ENCODE assay signal across 13 cellular contexts in genomic region chr16:11683140-11683539, GRCh38. TPM values are rescaled to one million over a fixed set of nuclear protein-coding genes. Genes with fewer than 3 reads are reported as not detected.
A peak's percentile ranks its signal among the peaks of the same experiment; 100 is the strongest.
DNase-seq lines count a peak whose midpoint lies in the region; ATAC-seq, FAIRE-seq and TF ChIP-seq lines count a peak whose summit lies in the region.
"Had no signal": no experiment of that assay in that cellular context is flagged by ENCODE, and none has a peak within 500 bp of the region (broad histone marks: within the 10 kb centered on the region; RNA-seq: fewer than 3 reads in every experiment).

No MANE protein-coding gene starts in this region.

- H3K27ac ChIP-seq in heart right ventricle (peak overlapping the region in 7 of 10 donors; percentile 4 to 68 (median 38)), right cardiac atrium (ENCODE audit: low read length) (no peak overlapping the region), astrocyte (ENCODE audit: low read depth, low read length) (peak overlapping the region; percentile 72)
- H3K27ac ChIP-seq in naive thymus-derived CD4-positive, alpha-beta T cell (ENCODE audit: low read depth, low read length), result no peak overlapping the region
- H3K27ac ChIP-seq: VCaP had no signal

- H3K4me1 Mint-ChIP-seq in astrocyte (ENCODE audit: low read depth, unreplicated experiment) (peaks cover 25% of the 10 kb centered on the region), Caco-2 (ENCODE audit: low read depth, unreplicated experiment) (no peaks in the 10 kb centered on the region)
- peaks cover 27 to 59% (median 51%) of the 10 kb centered on the region in 7 donors for H3K4me1 Mint-ChIP-seq in naive thymus-derived CD4-positive, alpha-beta T cell

- H3K9me3 Mint-ChIP-seq in astrocyte (ENCODE audit: unreplicated experiment) (no peaks in the 10 kb centered on the region), Caco-2 (ENCODE audit: unreplicated experiment) (no peaks in the 10 kb centered on the region)
- H3K9me3 Mint-ChIP-seq in naive thymus-derived CD4-positive, alpha-beta T cell, result peaks cover 0 to 1% (median 0%) of the 10 kb centered on the region in 11 donors
- H3K9me3 Mint-ChIP-seq: central memory CD8-positive, alpha-beta T cell had no signal

- H3K4me3 ChIP-seq in heart right ventricle (no peak overlapping the region), right cardiac atrium (ENCODE audit: low read length) (no peak overlapping the region), astrocyte (ENCODE audit: insufficient read depth, low read depth, low read length) (no peak overlapping the region), Caco-2 (ENCODE audit: low read depth, low read length) (no peak overlapping the region)
- no peak overlapping the region for H3K4me3 ChIP-seq in naive thymus-derived CD4-positive, alpha-beta T cell (ENCODE audit: low read length)
- H3K4me3 ChIP-seq: MG63 had no signal

- peak overlapping the region; percentile 46 for H3K4me2 ChIP-seq in astrocyte (ENCODE audit: low read length)

- intact Hi-C loops in heart right ventricle (cut with DNase I), result no loop called here
- intact Hi-C loops in right cardiac atrium (cut with DNase I), result no loop called here
- intact Hi-C loops in naive thymus-derived CD4-positive, alpha-beta T cell (cut with micrococcal nuclease), result loop anchor here in 1 of 2 donors (2.0 kb wide), 1 partner anchor 14 kb away; the partner anchor contains the start of gene SNN
- intact Hi-C loops in Caco-2 (cut with micrococcal nuclease; ENCODE audit: unreplicated experiment), result no loop called here

- H3K27me3 ChIP-seq in heart right ventricle, result no peaks in the 10 kb centered on the region
- H3K27me3 ChIP-seq in right cardiac atrium (ENCODE audit: control insufficient read depth, insufficient read depth), result no peaks in the 10 kb centered on the region
- no peaks in the 10 kb centered on the region for H3K27me3 ChIP-seq in astrocyte (ENCODE audit: insufficient read depth, low read length)
- H3K27me3 ChIP-seq in naive thymus-derived CD4-positive, alpha-beta T cell (ENCODE audit: control insufficient read depth in 2 of 2, insufficient read depth in 2 of 2, low read length in 2 of 2), result no peaks in the 10 kb centered on the region
- H3K27me3 ChIP-seq in Caco-2 (replicated peaks; ENCODE audit: control insufficient read depth, insufficient read depth, low read length), result no peaks in the 10 kb centered on the region
- H3K27me3 ChIP-seq: MG63 had no signal

- H4K20me1 ChIP-seq in astrocyte (ENCODE audit: insufficient read depth, low read length), result peaks cover 73% of the 10 kb centered on the region

- 52 to 59% methylated on average over 11 of the region's 11 CpGs for WGBS in heart right ventricle, 2 donors
- 64% methylated on average over 11 of the region's 11 CpGs for WGBS in right cardiac atrium

- H3K79me2 ChIP-seq in astrocyte (ENCODE audit: insufficient read depth, low read length), result peaks cover 7% of the 10 kb centered on the region

- FAIRE-seq in astrocyte (lab: Jason Lieb, UNC), result no peak

- H2AFZ ChIP-seq in astrocyte (ENCODE audit: low read depth, low read length), result no peak overlapping the region

- H3K9me3 ChIP-seq in heart right ventricle, result no peaks in the 10 kb centered on the region
- no peaks in the 10 kb centered on the region for H3K9me3 ChIP-seq in right cardiac atrium (ENCODE audit: control insufficient read depth, low read length)
- H3K9me3 ChIP-seq in astrocyte (ENCODE audit: insufficient read depth, low read depth, low read length), result no peaks in the 10 kb centered on the region
- no peaks in the 10 kb centered on the region for H3K9me3 ChIP-seq in naive thymus-derived CD4-positive, alpha-beta T cell (ENCODE audit: control insufficient read depth in 2 of 3, low read length in 3 of 3)
- H3K9me3 ChIP-seq in Caco-2, result no peaks in the 10 kb centered on the region
- H3K9me3 ChIP-seq: MG63 had no signal

- DNase-seq in heart right ventricle (no peak), right cardiac atrium (no peak), astrocyte (ENCODE audit: low read depth) (no peak), LoVo (ENCODE audit: low spot score) (no peak), Caco-2 (no peak), kidney tubule cell (ENCODE audit: low spot score) (no peak), hypothalamus (lab: John Stamatoyannopoulos, UW) (no peak)
- DNase-seq in naive thymus-derived CD4-positive, alpha-beta T cell, result no peak
- DNase-seq: MG63, NCI-H2227 treated with DMSO at 0.1 percent for 48 hours had no signal

- CTCF ChIA-PET in naive thymus-derived CD4-positive, alpha-beta T cell (lab: Charles Lee), result no interaction called here
- CTCF ChIA-PET in Caco-2 (lab: Charles Lee), result no interaction called here

- ATAC-seq in heart right ventricle, result peak in 2 of 8 donors; percentile 18 to 31
- no peak for ATAC-seq in right cardiac atrium
- ATAC-seq in naive thymus-derived CD4-positive, alpha-beta T cell, result no peak
- ATAC-seq: Panc1 had no signal

- H3K36me3 Mint-ChIP-seq in astrocyte (ENCODE audit: low read depth, unreplicated experiment) (peaks cover 23% of the 10 kb centered on the region), Caco-2 (ENCODE audit: insufficient read depth, unreplicated experiment) (peaks cover 52% of the 10 kb centered on the region)
- H3K36me3 Mint-ChIP-seq in naive thymus-derived CD4-positive, alpha-beta T cell, result peaks cover 12 to 48% (median 27%) of the 10 kb centered on the region in 5 donors

- TF ChIP-seq CTCF in heart right ventricle (IDR thresholded peaks at IDR 0.05) (no peak), astrocyte (IDR thresholded peaks at IDR 0.05; ENCODE audit: insufficient read depth, low read depth, low read length) (no peak), Caco-2 (IDR thresholded peaks at IDR 0.05; ENCODE audit: insufficient read depth in 1 of 2, low read depth in 1 of 2, low read length in 1 of 2, severe bottlenecking in 1 of 2, unreplicated experiment in 1 of 2) (no peak)

- H3K9ac ChIP-seq in astrocyte (ENCODE audit: low read length), result peak overlapping the region; percentile 62

- POLR2A ChIA-PET in naive thymus-derived CD4-positive, alpha-beta T cell (lab: Charles Lee), result interaction anchor here (1.2 kb wide), 2 partner anchors 14 to 16 kb away, joined by 4 read pairs; no protein-coding TSS in a partner anchor
- POLR2A ChIA-PET in Caco-2 (lab: Charles Lee), result no interaction called here

- peak overlapping the region; percentile 43 for H3K27ac Mint-ChIP-seq in astrocyte (ENCODE audit: unreplicated experiment)
- H3K27ac Mint-ChIP-seq in naive thymus-derived CD4-positive, alpha-beta T cell, result peak overlapping the region in 8 of 9 donors; percentile 32 to 87 (median 61)
- H3K27ac Mint-ChIP-seq in Caco-2 (ENCODE audit: unreplicated experiment), result no peak overlapping the region

- BruUV-seq in Caco-2 (replicated peaks; lab: Mats Ljungman, UMichigan), result no TSS peak

- H3K4me1 ChIP-seq in heart right ventricle (peaks cover 15 to 79% (median 63%) of the 10 kb centered on the region in 9 donors), right cardiac atrium (ENCODE audit: control insufficient read depth, insufficient read depth, low read length) (peaks cover 8% of the 10 kb centered on the region), astrocyte (ENCODE audit: insufficient read depth, low read length) (peaks cover 20% of the 10 kb centered on the region), Caco-2 (no peaks in the 10 kb centered on the region)
- H3K4me1 ChIP-seq in naive thymus-derived CD4-positive, alpha-beta T cell (ENCODE audit: control insufficient read depth in 2 of 2, insufficient read depth in 2 of 2, low read length in 2 of 2), result peaks cover 11 to 26% of the 10 kb centered on the region in 2 donors

- H3K36me3 ChIP-seq in heart right ventricle, result peaks cover 0 to 98% (median 51%) of the 10 kb centered on the region in 9 donors
- peaks cover 19% of the 10 kb centered on the region for H3K36me3 ChIP-seq in astrocyte (ENCODE audit: insufficient read depth, low read length)
- peaks cover 9 to 80% (median 18%) of the 10 kb centered on the region in 3 experiments for H3K36me3 ChIP-seq in naive thymus-derived CD4-positive, alpha-beta T cell (ENCODE audit: control insufficient read depth in 2 of 3, insufficient read depth in 3 of 3, low read length in 3 of 3)
- H3K36me3 ChIP-seq in Caco-2 (ENCODE audit: control insufficient read depth, insufficient read depth, low read length), result peaks cover 3% of the 10 kb centered on the region

- H3K27me3 Mint-ChIP-seq in astrocyte (ENCODE audit: low read depth, unreplicated experiment) (no peaks in the 10 kb centered on the region), Caco-2 (ENCODE audit: insufficient read depth, unreplicated experiment) (no peaks in the 10 kb centered on the region)
- H3K27me3 Mint-ChIP-seq in naive thymus-derived CD4-positive, alpha-beta T cell, result no peaks in the 10 kb centered on the region
- H3K27me3 Mint-ChIP-seq: central memory CD8-positive, alpha-beta T cell had no signal

- H3K4me3 Mint-ChIP-seq in astrocyte (ENCODE audit: unreplicated experiment) (no peak overlapping the region), Caco-2 (ENCODE audit: unreplicated experiment) (no peak overlapping the region)
- H3K4me3 Mint-ChIP-seq in naive thymus-derived CD4-positive, alpha-beta T cell, result peak overlapping the region in 1 of 10 donors; percentile 73
- H3K4me3 Mint-ChIP-seq: central memory CD8-positive, alpha-beta T cell had no signal

RNA-seq across cellular contexts. Expression of gene SNN, which starts 14.9 kb away (rescaled TPM):
- total RNA-seq in heart right ventricle, result 10 to 100 TPM; 25.5 to 61.4 (median 37.6) TPM
- polyA plus RNA-seq in heart right ventricle, result 10 to 100 TPM; 10.1 to 21.2 TPM
- total RNA-seq in right cardiac atrium, result 10 to 100 TPM; 24.8 to 33.3 (median 26.1) TPM
- 24.4 TPM for polyA plus RNA-seq in right cardiac atrium
- total RNA-seq in astrocyte, result 12.2 and 16.7 TPM in 2 replicates
- 10 to 100 TPM; 17.0 to 86.8 (median 34.4) TPM for total RNA-seq in naive thymus-derived CD4-positive, alpha-beta T cell
- 10 to 100 TPM; 21.3 to 34.3 TPM for polyA plus RNA-seq in naive thymus-derived CD4-positive, alpha-beta T cell
- total RNA-seq in Caco-2 (2022), result 11.1 and 12.8 TPM in 2 replicates

RNA-seq across cellular contexts. Expression of gene TXNDC11, which starts 59.5 kb away (rescaled TPM):
- total RNA-seq in heart right ventricle (10 to 100 TPM; 16.8 to 29.3 (median 23.9) TPM), right cardiac atrium (10 to 100 TPM; 22.0 to 29.4 (median 23.9) TPM), astrocyte (29.0 and 34.9 TPM in 2 replicates), Caco-2 (2022) (23.5 and 24.3 TPM in 2 replicates)
- polyA plus RNA-seq in heart right ventricle (10 to 100 TPM; 30.0 to 46.7 TPM), right cardiac atrium (25.8 TPM)
- total RNA-seq in naive thymus-derived CD4-positive, alpha-beta T cell, result 10 to 100 TPM; 41.2 to 80.5 (median 55.1) TPM
- 10 to 100 TPM; 36.7 to 60.3 TPM for polyA plus RNA-seq in naive thymus-derived CD4-positive, alpha-beta T cell

Comparison
In these comparisons a context has a peak if more than half of its experiments do, and no peak if none do; other contexts are left out.
1. H3K27ac ChIP-seq: peak in heart right ventricle (7 of 10) and astrocyte (single experiment); none in right cardiac atrium (single experiment) and naive thymus-derived CD4-positive, alpha-beta T cell (single experiment).